In genomic region chr20:44948513-44948912, GRCh38 we compare ENCODE assay signal across 13 cellular contexts. TPM values are rescaled to one million over a fixed set of nuclear protein-coding genes. Genes with fewer than 3 reads are reported as not detected.
DNase-seq lines count a peak whose midpoint lies in the region; ATAC-seq, FAIRE-seq and TF ChIP-seq lines count a peak whose summit lies in the region.
"Had no signal": no experiment of that assay in that cellular context is flagged by ENCODE, and none has a peak within 500 bp of the region (broad histone marks: within the 10 kb centered on the region; RNA-seq: fewer than 3 reads in every experiment).

No MANE protein-coding gene starts in this region.

- CTCF ChIA-PET in BJ (lab: Yijun Ruan, JAX): interaction anchor here (1.4 to 2.4 kb wide), 3 partner anchors 10 to 346 kb away, joined by 3 to 15 read pairs (median 5); partner anchors contain the start of gene TOMM34
- CTCF ChIA-PET in CD4-positive, alpha-beta memory T cell (lab: Charles Lee; ENCODE audit: partially characterized antibody): interaction anchor here (1.1 to 1.5 kb wide), 2 partner anchors 11 to 95 kb away, joined by 3 to 7 read pairs; no protein-coding TSS in a partner anchor

- FAIRE-seq in D721Med (lab: Jason Lieb, UNC): no peak
- FAIRE-seq: A549 had no signal

- H3K27me3 ChIP-seq in BJ (ENCODE audit: control insufficient read depth, insufficient read depth, low read length): no peaks in the 10 kb centered on the region
- H3K27me3 ChIP-seq in CD4-positive, alpha-beta memory T cell (ENCODE audit: insufficient read depth, low read length): no peaks in the 10 kb centered on the region
- H3K27me3 ChIP-seq: BE2C had no signal

- intact Hi-C loops in CD4-positive, alpha-beta memory T cell (cut with micrococcal nuclease): no loop called here

- no peaks in the 10 kb centered on the region for H3K4me1 ChIP-seq in CD4-positive, alpha-beta memory T cell (ENCODE audit: insufficient read depth, low read length)
- H3K4me1 ChIP-seq: A549, BE2C had no signal

- POLR2A ChIA-PET in BJ (lab: Charles Lee): no interaction called here
- POLR2A ChIA-PET in CD4-positive, alpha-beta memory T cell (lab: Charles Lee; ENCODE audit: partially characterized antibody): interaction anchor here (0.8 to 1.6 kb wide), 4 partner anchors 17 to 64 kb away, joined by 3 read pairs; partner anchors contain the start of gene STK4

- no peak overlapping the region for H3K27ac ChIP-seq in CD4-positive, alpha-beta memory T cell (ENCODE audit: low read depth, low read length)
- H3K27ac ChIP-seq: A549 had no signal

- peaks cover 17% of the 10 kb centered on the region for H3K36me3 ChIP-seq in BJ (ENCODE audit: control insufficient read depth, insufficient read depth, low read length)
- H3K36me3 ChIP-seq in CD4-positive, alpha-beta memory T cell (ENCODE audit: insufficient read depth, low read length): peaks cover 55% of the 10 kb centered on the region

- H3K4me3 ChIP-seq in BJ (ENCODE audit: low read depth, low read length): no peak overlapping the region
- no peak overlapping the region for H3K4me3 ChIP-seq in CD4-positive, alpha-beta memory T cell (ENCODE audit: low read length in 2 of 2)
- H3K4me3 ChIP-seq: A549 had no signal

- H3K9me3 Mint-ChIP-seq in CD4-positive, alpha-beta memory T cell: no peaks in the 10 kb centered on the region
- H3K9me3 Mint-ChIP-seq in central memory CD8-positive, alpha-beta T cell: no peaks in the 10 kb centered on the region
- no peaks in the 10 kb centered on the region for H3K9me3 Mint-ChIP-seq in stimulated activated effector memory CD8-positive, alpha-beta T cell treated with anti-CD3 and anti-CD28 coated beads, Interleukin-12 subunit alpha, Interleukin-12 subunit beta, amount 100 ng/mL, for 72 hours
- H3K9me3 Mint-ChIP-seq: CD14-positive monocyte; CD8-positive, alpha-beta memory T cell; IgD-negative memory B cell had no signal

- peaks cover 63 to 81% of the 10 kb centered on the region in 2 donors for H3K36me3 Mint-ChIP-seq in CD4-positive, alpha-beta memory T cell
- H3K36me3 Mint-ChIP-seq in central memory CD8-positive, alpha-beta T cell (ENCODE audit: insufficient read depth): peaks cover 47% of the 10 kb centered on the region
- peaks cover 100% of the 10 kb centered on the region for H3K36me3 Mint-ChIP-seq in stimulated activated effector memory CD8-positive, alpha-beta T cell treated with anti-CD3 and anti-CD28 coated beads, Interleukin-12 subunit alpha, Interleukin-12 subunit beta, amount 100 ng/mL, for 72 hours

- DNase-seq in BJ (ENCODE audit: low read depth) (no peak), D721Med (ENCODE audit: insufficient read length, low spot score) (no peak), retina (no peak)
- DNase-seq in CD4-positive, alpha-beta memory T cell: no peak
- DNase-seq in central memory CD8-positive, alpha-beta T cell (ENCODE audit: low spot score in 2 of 2): no peak
- DNase-seq in stimulated activated effector memory CD8-positive, alpha-beta T cell treated with anti-CD3 and anti-CD28 coated beads, Interleukin-12 subunit alpha, Interleukin-12 subunit beta, amount 100 ng/mL, for 72 hours (ENCODE audit: low spot score in 2 of 2): no peak
- DNase-seq: BE2C; CD8-positive, alpha-beta memory T cell; DMS 273 treated with DMSO at 0.1 percent for 48 hours; HCEC 1CT had no signal

- H3K4me1 Mint-ChIP-seq in CD4-positive, alpha-beta memory T cell: peaks cover 13 to 20% (median 13%) of the 10 kb centered on the region in 4 donors
- H3K4me1 Mint-ChIP-seq in central memory CD8-positive, alpha-beta T cell: peaks cover 18% of the 10 kb centered on the region
- H3K4me1 Mint-ChIP-seq in stimulated activated effector memory CD8-positive, alpha-beta T cell treated with anti-CD3 and anti-CD28 coated beads, Interleukin-12 subunit alpha, Interleukin-12 subunit beta, amount 100 ng/mL, for 72 hours: peaks cover 16% of the 10 kb centered on the region

- TF ChIP-seq CTCF in BJ (IDR thresholded peaks at IDR 0.05; ENCODE audit: insufficient read depth, low read depth, low read length) (0 out of 2 replicates have a peak, but pooled peaks have one; percentile 7), D721Med (IDR thresholded peaks at IDR 0.05; ENCODE audit: insufficient read depth, missing control alignments) (no peak)

- no peak for ATAC-seq in central memory CD8-positive, alpha-beta T cell (replicated peaks; ENCODE audit: extremely low read depth, poor library complexity, severe bottlenecking)
- no peak for ATAC-seq in stimulated activated effector memory CD8-positive, alpha-beta T cell treated with anti-CD3 and anti-CD28 coated beads, Interleukin-12 subunit alpha, Interleukin-12 subunit beta, amount 100 ng/mL, for 72 hours
- ATAC-seq: A549 had no signal

- H3K27me3 Mint-ChIP-seq in CD4-positive, alpha-beta memory T cell: no peaks in the 10 kb centered on the region
- no peaks in the 10 kb centered on the region for H3K27me3 Mint-ChIP-seq in central memory CD8-positive, alpha-beta T cell
- H3K27me3 Mint-ChIP-seq: CD8-positive, alpha-beta memory T cell; IgD-negative memory B cell had no signal

- peak overlapping the region in 4 of 7 donors; percentile 7 to 72 (median 34) for H3K27ac Mint-ChIP-seq in CD4-positive, alpha-beta memory T cell
- peak overlapping the region; percentile 39 for H3K27ac Mint-ChIP-seq in central memory CD8-positive, alpha-beta T cell (ENCODE audit: low read depth)
- H3K27ac Mint-ChIP-seq in stimulated activated effector memory CD8-positive, alpha-beta T cell treated with anti-CD3 and anti-CD28 coated beads, Interleukin-12 subunit alpha, Interleukin-12 subunit beta, amount 100 ng/mL, for 72 hours: peak overlapping the region; percentile 65

- no peaks in the 10 kb centered on the region for H3K9me3 ChIP-seq in CD4-positive, alpha-beta memory T cell (ENCODE audit: control insufficient read depth in 1 of 2, low read length in 2 of 2)
- H3K9me3 ChIP-seq: A549, BE2C had no signal

- H3K4me3 Mint-ChIP-seq in CD4-positive, alpha-beta memory T cell: no peak overlapping the region
- no peak overlapping the region for H3K4me3 Mint-ChIP-seq in central memory CD8-positive, alpha-beta T cell
- H3K4me3 Mint-ChIP-seq in stimulated activated effector memory CD8-positive, alpha-beta T cell treated with anti-CD3 and anti-CD28 coated beads, Interleukin-12 subunit alpha, Interleukin-12 subunit beta, amount 100 ng/mL, for 72 hours: no peak overlapping the region
- H3K4me3 Mint-ChIP-seq: CD14-positive monocyte; CD8-positive, alpha-beta memory T cell; IgD-negative memory B cell had no signal

RNA-seq across cellular contexts. Expression of gene TOMM34, which starts 11.7 kb away (rescaled TPM):
- polyA plus RNA-seq in BJ (2011; rRNA removed): 37.9 and 48.6 TPM in 2 replicates
- 11.9 and 15.9 TPM in 2 replicates for polyA minus RNA-seq in BJ (2011; rRNA and poly(A)+ RNA removed)
- 1 to 10 TPM; 7.6 to 8.5 TPM for total RNA-seq in CD4-positive, alpha-beta memory T cell
- 10 to 100 TPM; 18.7 to 23.4 TPM for polyA plus RNA-seq in CD4-positive, alpha-beta memory T cell

RNA-seq across cellular contexts. Expression of gene STK4, which starts 17.8 kb away (rescaled TPM):
- 12.4 and 19.9 TPM in 2 replicates for polyA plus RNA-seq in BJ (2011; rRNA removed)
- polyA minus RNA-seq in BJ (2011; rRNA and poly(A)+ RNA removed): 14.9 and 16.0 TPM in 2 replicates
- 100 to 1,000 TPM; 358 to 374 TPM for total RNA-seq in CD4-positive, alpha-beta memory T cell
- 100 to 1,000 TPM; 151 to 266 TPM for polyA plus RNA-seq in CD4-positive, alpha-beta memory T cell

RNA-seq across cellular contexts. Expression of gene PABPC1L, which starts 38.7 kb away (rescaled TPM):
- polyA plus RNA-seq in BJ (2011; rRNA removed): 40.5 and 55.0 TPM in 2 replicates
- polyA minus RNA-seq in BJ (2011; rRNA and poly(A)+ RNA removed): 11.0 and 12.1 TPM in 2 replicates
- total RNA-seq in CD4-positive, alpha-beta memory T cell: 10 to 100 TPM; 46.5 to 50.0 TPM
- polyA plus RNA-seq in CD4-positive, alpha-beta memory T cell: under 1 TPM in 1 of 2 donors, not detected in 1; 0.42 TPM

Comparison
In these comparisons a context has a peak if more than half of its experiments do, and no peak if none do; other contexts are left out.
1. RNA of gene PABPC1L, which starts 38.7 kb away (polyA plus RNA-seq): 40.5 to 55.0 TPM in BJ; 0.42 TPM in CD4-positive, alpha-beta memory T cell; every median in the first group is over 10 times any median in the second.
2. Peak in every context shown above with its lines, with median percentiles within 50 percentile points of each other: H3K27ac Mint-ChIP-seq.